22 cellular contexts compared by ENCODE assay signal in the genomic region with DNA sequence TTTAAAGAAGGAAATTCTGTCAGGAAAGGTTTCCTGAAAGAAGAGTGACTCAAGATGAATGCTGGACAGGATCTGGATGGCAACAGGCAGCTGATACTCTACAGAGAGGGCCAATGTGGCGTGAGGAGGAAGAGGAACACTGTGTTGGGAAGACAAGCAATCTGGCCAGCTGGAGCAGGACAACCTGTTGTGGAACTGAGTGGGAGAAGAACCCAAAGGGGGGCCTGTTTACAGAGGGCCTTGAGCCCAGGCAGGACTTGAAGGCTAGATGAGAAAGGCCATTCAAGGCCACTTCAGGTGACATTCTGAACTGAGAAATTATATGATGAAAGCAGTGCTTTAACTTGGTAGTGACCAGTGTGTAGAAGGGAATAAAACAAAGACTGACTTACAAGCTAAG. TPM values are rescaled to one million over a fixed set of nuclear protein-coding genes. Genes with fewer than 3 reads are reported as not detected.
A peak's percentile ranks its signal among the peaks of the same experiment; 100 is the strongest.
DNase-seq lines count a peak whose midpoint lies in the region; ATAC-seq, FAIRE-seq and TF ChIP-seq lines count a peak whose summit lies in the region.
"Had no signal": no experiment of that assay in that cellular context is flagged by ENCODE, and none has a peak within 500 bp of the region (broad histone marks: within the 10 kb centered on the region; RNA-seq: fewer than 3 reads in every experiment).

No MANE protein-coding gene starts in this region.

- H3K27ac ChIP-seq in HepG2 (ENCODE audit: extremely low read length, insufficient read depth, low read length) (no peak overlapping the region), right lobe of liver (no peak overlapping the region)
- H3K27ac ChIP-seq: upper lobe of left lung, VCaP had no signal

- H3K4me3 ChIP-seq in HepG2 (replicated peaks in 1 of 3; ENCODE audit: insufficient read depth in 1 of 3, low read depth in 2 of 3, low read length in 3 of 3) (no peak overlapping the region), right lobe of liver (no peak overlapping the region), mucosa of descending colon (no peak overlapping the region)
- H3K4me3 ChIP-seq: stomach, upper lobe of left lung had no signal

- peaks cover 12 to 60% of the 10 kb centered on the region in 2 experiments for H3K36me3 ChIP-seq in HepG2 (replicated peaks in 1 of 2; ENCODE audit: control insufficient read depth in 1 of 2, insufficient read depth in 2 of 2, low read length in 2 of 2)
- H3K36me3 ChIP-seq in right lobe of liver: peaks cover 0 to 22% (median 13%) of the 10 kb centered on the region in 4 donors
- no peaks in the 10 kb centered on the region for H3K36me3 ChIP-seq in mucosa of descending colon (ENCODE audit: low read depth)

- peak; percentile 42 for DNase-seq in NCI-H510A (lab: John Stamatoyannopoulos, UW)
- no peak for DNase-seq in NCI-H510A treated with DMSO at 0.1 percent for 48 hours (lab: John Stamatoyannopoulos, UW)
- no peak for DNase-seq in HepG2 (ENCODE audit: low spot score)
- DNase-seq in right lobe of liver: no peak
- no peak for DNase-seq in mucosa of descending colon
- DNase-seq in iPS-NIHi7 (ENCODE audit: extremely low spot score): no peak
- no peak for DNase-seq in NOMO-1 treated with dmso at 0.1 percent for 144 hours (lab: John Stamatoyannopoulos, UW; ENCODE audit: unreplicated experiment)
- DNase-seq: activated naive CD4-positive, alpha-beta T cell treated with anti-CD3 and anti-CD28 coated beads, Interleukin-2, amount 50 U/mL, for 16 hours; effector memory CD8-positive, alpha-beta T cell; EL; mesendoderm; naive thymus-derived CD8-positive, alpha-beta T cell; NCI-H1417 treated with DMSO at 0.1 percent for 48 hours; NCI-H2171; NCI-H526; right cardiac atrium; RPMI8226; stomach had no signal

- H3K4me2 ChIP-seq in HepG2 (ENCODE audit: low read depth, low read length): no peak overlapping the region

- no peak for FAIRE-seq in HepG2 (lab: Jason Lieb, UNC)

- no peak overlapping the region for H2AFZ ChIP-seq in HepG2 (ENCODE audit: low read length)

- TF ChIP-seq RAD21 in HepG2 (CRISPR knock-in tag; IDR thresholded peaks at IDR 0.05): no peak

- no peak for TF ChIP-seq EP300 in HepG2 (IDR thresholded peaks at IDR 0.05; ENCODE audit: low read depth in 2 of 2, low read length in 2 of 2)
- no peak for TF ChIP-seq EP300 in HepG2 (CRISPR knock-in tag; IDR thresholded peaks at IDR 0.05; ENCODE audit: borderline replicate concordance)

- CTCF ChIA-PET in HepG2 (lab: Yijun Ruan, JAX; ENCODE audit: low intra/inter-chr PET ratio, low total read pairs): no interaction called here

- H3K79me2 ChIP-seq in HepG2 (ENCODE audit: insufficient read depth, low read length): peaks cover 42% of the 10 kb centered on the region

- H4K20me1 ChIP-seq in HepG2 (ENCODE audit: insufficient read depth, low read length): peaks cover 4% of the 10 kb centered on the region

- WGBS in HepG2 (ENCODE audit: low lambda C conversion rate): 100% methylated on average over 1 of the region's 1 CpG
- WGBS in right lobe of liver (ENCODE audit: insufficient coverage, low coverage, low lambda C conversion rate, missing lambda C conversion rate): 46% methylated on average over 1 of the region's 1 CpG

- in situ Hi-C loops in HepG2 (cut with HindIII; ENCODE audit: extremely low pct_ligation_motif_present, low pct_unique_long_range_greater_than_20kb): no loop called here

- intact Hi-C loops in HepG2 (cut with micrococcal nuclease; ENCODE audit: unreplicated experiment) (no loop called here), right lobe of liver (cut with DNase I) (no loop called here), mucosa of descending colon (cut with DNase I, micrococcal nuclease) (no loop called here)

- no TSS peak for BruUV-seq in HepG2 (replicated peaks; lab: Mats Ljungman, UMichigan)

- TF ChIP-seq CTCF in HepG2 (CRISPR knock-in tag; IDR thresholded peaks at IDR 0.05): no peak
- no peak for TF ChIP-seq CTCF in right lobe of liver (IDR thresholded peaks at IDR 0.05)
- no peak for TF ChIP-seq CTCF in mucosa of descending colon (IDR thresholded peaks at IDR 0.05)

- no peak overlapping the region for H3K9ac ChIP-seq in HepG2 (ENCODE audit: insufficient read depth, low read depth, low read length)

- ATAC-seq in HepG2 (peak; percentile 51; the same call in 2 of the 3 replicates), right lobe of liver (no peak), mucosa of descending colon (peak; percentile 30), HG03342 (IDR thresholded peaks at IDR 0.05; ENCODE audit: unreplicated experiment) (no peak)
- ATAC-seq: effector memory CD8-positive, alpha-beta T cell; naive thymus-derived CD8-positive, alpha-beta T cell; SK-N-SH treated with all-trans-retinoic acid at 6 μM for 48 hours had no signal

- TF ChIP-seq POLR2A in HepG2 (IDR thresholded peaks at IDR 0.05; ENCODE audit: insufficient read depth in 1 of 2, low read depth in 2 of 2, low read length in 2 of 2) (no peak), right lobe of liver (IDR thresholded peaks at IDR 0.05) (no peak)

- POLR2A ChIA-PET in HepG2 (lab: Yijun Ruan, JAX): no interaction called here

- no peaks in the 10 kb centered on the region for H3K9me3 ChIP-seq in HepG2 (ENCODE audit: low read length)
- H3K9me3 ChIP-seq in right lobe of liver: no peaks in the 10 kb centered on the region
- no peaks in the 10 kb centered on the region for H3K9me3 ChIP-seq in mucosa of descending colon
- H3K9me3 ChIP-seq: stomach, upper lobe of left lung had no signal

- peaks cover 28% of the 10 kb centered on the region for H3K4me1 ChIP-seq in HepG2 (ENCODE audit: insufficient read depth, low read length)
- H3K4me1 ChIP-seq in right lobe of liver: peaks cover 0 to 10% (median 4%) of the 10 kb centered on the region in 4 donors
- peaks cover 5% of the 10 kb centered on the region for H3K4me1 ChIP-seq in mucosa of descending colon (ENCODE audit: low read depth)

- H3K27me3 ChIP-seq in HepG2 (ENCODE audit: control insufficient read depth in 1 of 2, insufficient read depth in 2 of 2, low read length in 2 of 2) (no peaks in the 10 kb centered on the region), right lobe of liver (no peaks in the 10 kb centered on the region)
- H3K27me3 ChIP-seq: stomach, upper lobe of left lung had no signal

TF ChIP-seq in HepG2, 621 proteins besides CTCF, POLR2A, EP300 and RAD21 (continues in another document):
- no peak for TF ChIP-seq FOXA1 (IDR thresholded peaks at IDR 0.05)
- TF ChIP-seq FOXA1 (CRISPR knock-in tag; IDR thresholded peaks at IDR 0.05): peak; percentile 66
- 0 out of 2 replicates have a peak, but pooled peaks have one; percentile 36 for TF ChIP-seq MAZ (IDR thresholded peaks at IDR 0.05; ENCODE audit: borderline replicate concordance, low read depth, low read length)
- no peak for TF ChIP-seq MAZ (CRISPR knock-in tag; IDR thresholded peaks at IDR 0.05; ENCODE audit: low read depth)
- TF ChIP-seq FOXA3 (CRISPR knock-in tag; IDR thresholded peaks at IDR 0.05): peak; percentile 82
- TF ChIP-seq, protein P1, sequence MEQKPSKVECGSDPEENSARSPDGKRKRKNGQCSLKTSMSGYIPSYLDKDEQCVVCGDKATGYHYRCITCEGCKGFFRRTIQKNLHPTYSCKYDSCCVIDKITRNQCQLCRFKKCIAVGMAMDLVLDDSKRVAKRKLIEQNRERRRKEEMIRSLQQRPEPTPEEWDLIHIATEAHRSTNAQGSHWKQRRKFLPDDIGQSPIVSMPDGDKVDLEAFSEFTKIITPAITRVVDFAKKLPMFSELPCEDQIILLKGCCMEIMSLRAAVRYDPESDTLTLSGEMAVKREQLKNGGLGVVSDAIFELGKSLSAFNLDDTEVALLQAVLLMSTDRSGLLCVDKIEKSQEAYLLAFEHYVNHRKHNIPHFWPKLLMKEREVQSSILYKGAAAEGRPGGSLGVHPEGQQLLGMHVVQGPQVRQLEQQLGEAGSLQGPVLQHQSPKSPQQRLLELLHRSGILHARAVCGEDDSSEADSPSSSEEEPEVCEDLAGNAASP (CRISPR knock-in tag; IDR thresholded peaks at IDR 0.05; ENCODE audit: borderline replicate concordance): peak; percentile 75; the same call in 1 of the 2 replicates

RNA-seq across cellular contexts. Expression of gene OTUD4, which starts 8.5 kb away (rescaled TPM):
- total RNA-seq in HepG2 (2016; rRNA removed; fragmentation: Illumina TruSeq; extraction: Trizol) (16.1 and 21.1 TPM in 2 replicates), right lobe of liver (10 to 100 TPM; 13.8 to 25.6 (median 20.2) TPM), mucosa of descending colon (10 to 100 TPM; 29.9 to 52.9 (median 38.4) TPM)
- 5.8 and 7.3 TPM in 2 replicates for total RNA-seq in HepG2 (2016; cell fraction: cytosol; rRNA removed; fragmentation: Illumina TruSeq; extraction: Trizol; ENCODE audit: low read depth)
- total RNA-seq in HepG2 (2016; cell fraction: insoluble cytoplasmic fraction; rRNA removed; fragmentation: Illumina TruSeq; extraction: Trizol): 15.5 and 21.2 TPM in 2 replicates
- 7.7 and 9.2 TPM in 2 replicates for total RNA-seq in HepG2 (2016; cell fraction: membrane; rRNA removed; fragmentation: Illumina TruSeq; extraction: Trizol)
- 36.4 and 37.2 TPM in 2 replicates for total RNA-seq in HepG2 (2016; cell fraction: nucleus; rRNA removed; fragmentation: Illumina TruSeq; extraction: Trizol)
- polyA plus RNA-seq in HepG2 (2011; rRNA removed): 14.7 and 18.0 TPM in 2 replicates
- 7.3 and 11.8 TPM in 2 replicates for polyA plus RNA-seq in HepG2 (2011; cell fraction: cytosol; rRNA removed)
- 14.7 and 19.7 TPM in 2 replicates for polyA plus RNA-seq in HepG2 (2011; cell fraction: nucleus; rRNA removed)
- polyA plus RNA-seq in HepG2 (2012): 17.3 and 19.5 TPM in 2 replicates
- polyA plus RNA-seq in HepG2 (2016; cell fraction: cytosol; fragmentation: Illumina TruSeq; extraction: Trizol; ENCODE audit: low read depth): 0.61 and 0.79 TPM in 2 replicates
- 20.7 and 21.3 TPM in 2 replicates for polyA plus RNA-seq in HepG2 (2016; cell fraction: insoluble cytoplasmic fraction; fragmentation: Illumina TruSeq; extraction: Trizol; ENCODE audit: low read depth)
- polyA plus RNA-seq in HepG2 (2016; cell fraction: membrane; fragmentation: Illumina TruSeq; extraction: Trizol; ENCODE audit: low read depth): 2.2 and 2.9 TPM in 2 replicates
- polyA plus RNA-seq in HepG2 (2016; cell fraction: nucleus; fragmentation: Illumina TruSeq; extraction: Trizol; ENCODE audit: insufficient read depth, low read depth): 31.2 and 36.5 TPM in 2 replicates
- polyA minus RNA-seq in HepG2 (2011; rRNA and poly(A)+ RNA removed; ENCODE audit: low replicate concordance): 28.1 and 29.5 TPM in 2 replicates
- 23.0 and 27.3 TPM in 2 replicates for polyA minus RNA-seq in HepG2 (2011; cell fraction: cytosol; rRNA and poly(A)+ RNA removed)
- polyA minus RNA-seq in HepG2 (2011; cell fraction: nucleus; rRNA and poly(A)+ RNA removed): 64.8 and 79.4 TPM in 2 replicates

Comparison
In these comparisons a context has a peak if more than half of its experiments do, and no peak if none do; other contexts are left out.
1. ATAC-seq: peak in HepG2 (single experiment) and mucosa of descending colon (single experiment); none in right lobe of liver (0 of 4) and HG03342 (single experiment).